1 cellular context compared by ENCODE assay signal in genomic region chr2:105037572-105038382, GRCh38.
TF ChIP-seq lines count a peak whose summit lies in the region.

TSS of gene MRPS9 (plus strand) at chr2:105038069. CDS start at chr2:105038093, 24 bp downstream.

TF ChIP-seq in HepG2, 621 proteins besides CTCF, POLR2A, EP300 and RAD21 (continued from another document and continues in another):
- TF ChIP-seq, protein P1, sequence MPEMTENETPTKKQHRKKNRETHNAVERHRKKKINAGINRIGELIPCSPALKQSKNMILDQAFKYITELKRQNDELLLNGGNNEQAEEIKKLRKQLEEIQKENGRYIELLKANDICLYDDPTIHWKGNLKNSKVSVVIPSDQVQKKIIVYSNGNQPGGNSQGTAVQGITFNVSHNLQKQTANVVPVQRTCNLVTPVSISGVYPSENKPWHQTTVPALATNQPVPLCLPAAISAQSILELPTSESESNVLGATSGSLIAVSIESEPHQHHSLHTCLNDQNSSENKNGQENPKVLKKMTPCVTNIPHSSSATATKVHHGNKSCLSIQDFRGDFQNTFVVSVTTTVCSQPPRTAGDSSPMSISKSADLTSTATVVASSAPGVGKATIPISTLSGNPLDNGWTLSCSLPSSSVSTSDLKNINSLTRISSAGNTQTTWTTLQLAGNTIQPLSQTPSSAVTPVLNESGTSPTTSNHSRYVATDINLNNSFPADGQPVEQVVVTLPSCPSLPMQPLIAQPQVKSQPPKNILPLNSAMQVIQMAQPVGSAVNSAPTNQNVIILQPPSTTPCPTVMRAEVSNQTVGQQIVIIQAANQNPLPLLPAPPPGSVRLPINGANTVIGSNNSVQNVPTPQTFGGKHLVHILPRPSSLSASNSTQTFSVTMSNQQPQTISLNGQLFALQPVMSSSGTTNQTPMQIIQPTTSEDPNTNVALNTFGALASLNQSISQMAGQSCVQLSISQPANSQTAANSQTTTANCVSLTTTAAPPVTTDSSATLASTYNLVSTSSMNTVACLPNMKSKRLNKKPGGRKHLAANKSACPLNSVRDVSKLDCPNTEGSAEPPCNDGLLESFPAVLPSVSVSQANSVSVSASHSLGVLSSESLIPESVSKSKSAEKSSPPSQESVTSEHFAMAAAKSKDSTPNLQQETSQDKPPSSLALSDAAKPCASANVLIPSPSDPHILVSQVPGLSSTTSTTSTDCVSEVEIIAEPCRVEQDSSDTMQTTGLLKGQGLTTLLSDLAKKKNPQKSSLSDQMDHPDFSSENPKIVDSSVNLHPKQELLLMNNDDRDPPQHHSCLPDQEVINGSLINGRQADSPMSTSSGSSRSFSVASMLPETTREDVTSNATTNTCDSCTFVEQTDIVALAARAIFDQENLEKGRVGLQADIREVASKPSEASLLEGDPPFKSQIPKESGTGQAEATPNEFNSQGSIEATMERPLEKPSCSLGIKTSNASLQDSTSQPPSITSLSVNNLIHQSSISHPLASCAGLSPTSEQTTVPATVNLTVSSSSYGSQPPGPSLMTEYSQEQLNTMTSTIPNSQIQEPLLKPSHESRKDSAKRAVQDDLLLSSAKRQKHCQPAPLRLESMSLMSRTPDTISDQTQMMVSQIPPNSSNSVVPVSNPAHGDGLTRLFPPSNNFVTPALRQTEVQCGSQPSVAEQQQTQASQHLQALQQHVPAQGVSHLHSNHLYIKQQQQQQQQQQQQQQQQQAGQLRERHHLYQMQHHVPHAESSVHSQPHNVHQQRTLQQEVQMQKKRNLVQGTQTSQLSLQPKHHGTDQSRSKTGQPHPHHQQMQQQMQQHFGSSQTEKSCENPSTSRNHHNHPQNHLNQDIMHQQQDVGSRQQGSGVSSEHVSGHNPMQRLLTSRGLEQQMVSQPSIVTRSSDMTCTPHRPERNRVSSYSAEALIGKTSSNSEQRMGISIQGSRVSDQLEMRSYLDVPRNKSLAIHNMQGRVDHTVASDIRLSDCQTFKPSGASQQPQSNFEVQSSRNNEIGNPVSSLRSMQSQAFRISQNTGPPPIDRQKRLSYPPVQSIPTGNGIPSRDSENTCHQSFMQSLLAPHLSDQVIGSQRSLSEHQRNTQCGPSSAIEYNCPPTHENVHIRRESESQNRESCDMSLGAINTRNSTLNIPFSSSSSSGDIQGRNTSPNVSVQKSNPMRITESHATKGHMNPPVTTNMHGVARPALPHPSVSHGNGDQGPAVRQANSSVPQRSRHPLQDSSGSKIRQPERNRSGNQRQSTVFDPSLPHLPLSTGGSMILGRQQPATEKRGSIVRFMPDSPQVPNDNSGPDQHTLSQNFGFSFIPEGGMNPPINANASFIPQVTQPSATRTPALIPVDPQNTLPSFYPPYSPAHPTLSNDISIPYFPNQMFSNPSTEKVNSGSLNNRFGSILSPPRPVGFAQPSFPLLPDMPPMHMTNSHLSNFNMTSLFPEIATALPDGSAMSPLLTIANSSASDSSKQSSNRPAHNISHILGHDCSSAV (CRISPR knock-in tag; IDR thresholded peaks at IDR 0.05; ENCODE audit: borderline replicate concordance) = no peak
- TF ChIP-seq HMG20B (CRISPR knock-in tag; conservative IDR thresholded peaks at IDR 0.05) (peak; percentile 60; the same call in 1 of the 2 replicates), ZNF776 (CRISPR knock-in tag; IDR thresholded peaks at IDR 0.05) (peak; percentile 87), ZSCAN5A (CRISPR knock-in tag; IDR thresholded peaks at IDR 0.05; ENCODE audit: borderline replicate concordance) (peak; percentile 67; the same call in 1 of the 2 replicates), U2AF1 (optimal IDR thresholded peaks at IDR 0.05; ENCODE audit: low read depth, low read length) (peak; percentile 79), MED1 (CRISPR knock-in tag; IDR thresholded peaks at IDR 0.05) (peak; percentile 38; the same call in 1 of the 2 replicates), ZNF75D (CRISPR knock-in tag; IDR thresholded peaks at IDR 0.05; ENCODE audit: borderline replicate concordance) (no peak), RFX5 (IDR thresholded peaks at IDR 0.05; ENCODE audit: low read depth, low read length) (no peak; the same call in 1 of the 2 replicates), ASH2L (IDR thresholded peaks at IDR 0.05; ENCODE audit: insufficient read length, low read depth, low read length) (peak; percentile 98), HNF1B (CRISPR knock-in tag; IDR thresholded peaks at IDR 0.05) (peak; percentile 67), SIN3A (IDR thresholded peaks at IDR 0.05; ENCODE audit: borderline replicate concordance, low read depth, low read length) (peak; percentile 81; the same call in 1 of the 2 replicates), PHF5A (CRISPR knock-in tag; IDR thresholded peaks at IDR 0.05; ENCODE audit: low read depth, unreplicated experiment) (no peak), ATF2 (CRISPR knock-in tag; IDR thresholded peaks at IDR 0.05) (peak; percentile 50; the same call in 1 of the 2 replicates), ZNF543 (CRISPR knock-in tag; IDR thresholded peaks at IDR 0.05) (no peak; the same call in 1 of the 2 replicates), HES4 (CRISPR knock-in tag; IDR thresholded peaks at IDR 0.05; ENCODE audit: borderline replicate concordance) (peak; percentile 22; the same call in 1 of the 2 replicates), SYNCRIP (IDR thresholded peaks at IDR 0.05; ENCODE audit: insufficient read depth, low read depth, low read length) (no peak), CBX2 (IDR thresholded peaks at IDR 0.05; ENCODE audit: low read depth, low read length) (no peak), CBX2 (CRISPR knock-in tag; IDR thresholded peaks at IDR 0.05; ENCODE audit: low read depth) (no peak), ZNF749 (CRISPR knock-in tag; IDR thresholded peaks at IDR 0.05; ENCODE audit: borderline replicate concordance) (peak; percentile 67; the same call in 1 of the 2 replicates), MAF1 (CRISPR knock-in tag; IDR thresholded peaks at IDR 0.05; ENCODE audit: borderline replicate concordance) (peak; percentile 48; the same call in 1 of the 2 replicates), JUN (CRISPR knock-in tag; IDR thresholded peaks at IDR 0.05) (0 out of 2 replicates have a peak, but pooled peaks have one; percentile 1), PAF1 (CRISPR knock-in tag; IDR thresholded peaks at IDR 0.05) (no peak), ZNF335 (CRISPR knock-in tag; IDR thresholded peaks at IDR 0.05) (no peak), KDM5B (CRISPR knock-in tag; IDR thresholded peaks at IDR 0.05; ENCODE audit: borderline replicate concordance) (peak; percentile 94), ZMYM2 (CRISPR knock-in tag; IDR thresholded peaks at IDR 0.05) (no peak), ZNF570 (CRISPR knock-in tag; IDR thresholded peaks at IDR 0.05; ENCODE audit: borderline replicate concordance) (no peak), TOE1 (CRISPR knock-in tag; IDR thresholded peaks at IDR 0.05) (no peak), ZNF264 (CRISPR knock-in tag; IDR thresholded peaks at IDR 0.05) (no peak), ZNF788 (CRISPR knock-in tag; IDR thresholded peaks at IDR 0.05; ENCODE audit: borderline replicate concordance) (peak; percentile 7), HIVEP1 (CRISPR knock-in tag; IDR thresholded peaks at IDR 0.05) (peak; percentile 67), ZSCAN20 (CRISPR knock-in tag; IDR thresholded peaks at IDR 0.05; ENCODE audit: borderline replicate concordance) (no peak), ZNF350 (CRISPR knock-in tag; IDR thresholded peaks at IDR 0.05; ENCODE audit: borderline replicate concordance, low read depth) (peak; percentile 91), FIP1L1 (IDR thresholded peaks at IDR 0.05; ENCODE audit: borderline replicate concordance, insufficient read depth, low read depth, low read length) (no peak), ZNF780A (CRISPR knock-in tag; IDR thresholded peaks at IDR 0.05) (no peak), RNF2 (conservative IDR thresholded peaks at IDR 0.05; ENCODE audit: low read depth) (no peak), KLF15 (CRISPR knock-in tag; IDR thresholded peaks at IDR 0.05; ENCODE audit: borderline replicate concordance) (peak; percentile 65; the same call in 1 of the 2 replicates)
- TF ChIP-seq, protein P2, sequence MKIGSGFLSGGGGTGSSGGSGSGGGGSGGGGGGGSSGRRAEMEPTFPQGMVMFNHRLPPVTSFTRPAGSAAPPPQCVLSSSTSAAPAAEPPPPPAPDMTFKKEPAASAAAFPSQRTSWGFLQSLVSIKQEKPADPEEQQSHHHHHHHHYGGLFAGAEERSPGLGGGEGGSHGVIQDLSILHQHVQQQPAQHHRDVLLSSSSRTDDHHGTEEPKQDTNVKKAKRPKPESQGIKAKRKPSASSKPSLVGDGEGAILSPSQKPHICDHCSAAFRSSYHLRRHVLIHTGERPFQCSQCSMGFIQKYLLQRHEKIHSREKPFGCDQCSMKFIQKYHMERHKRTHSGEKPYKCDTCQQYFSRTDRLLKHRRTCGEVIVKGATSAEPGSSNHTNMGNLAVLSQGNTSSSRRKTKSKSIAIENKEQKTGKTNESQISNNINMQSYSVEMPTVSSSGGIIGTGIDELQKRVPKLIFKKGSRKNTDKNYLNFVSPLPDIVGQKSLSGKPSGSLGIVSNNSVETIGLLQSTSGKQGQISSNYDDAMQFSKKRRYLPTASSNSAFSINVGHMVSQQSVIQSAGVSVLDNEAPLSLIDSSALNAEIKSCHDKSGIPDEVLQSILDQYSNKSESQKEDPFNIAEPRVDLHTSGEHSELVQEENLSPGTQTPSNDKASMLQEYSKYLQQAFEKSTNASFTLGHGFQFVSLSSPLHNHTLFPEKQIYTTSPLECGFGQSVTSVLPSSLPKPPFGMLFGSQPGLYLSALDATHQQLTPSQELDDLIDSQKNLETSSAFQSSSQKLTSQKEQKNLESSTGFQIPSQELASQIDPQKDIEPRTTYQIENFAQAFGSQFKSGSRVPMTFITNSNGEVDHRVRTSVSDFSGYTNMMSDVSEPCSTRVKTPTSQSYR (CRISPR knock-in tag; IDR thresholded peaks at IDR 0.05; ENCODE audit: borderline replicate concordance) = no peak
- TF ChIP-seq, protein P3, sequence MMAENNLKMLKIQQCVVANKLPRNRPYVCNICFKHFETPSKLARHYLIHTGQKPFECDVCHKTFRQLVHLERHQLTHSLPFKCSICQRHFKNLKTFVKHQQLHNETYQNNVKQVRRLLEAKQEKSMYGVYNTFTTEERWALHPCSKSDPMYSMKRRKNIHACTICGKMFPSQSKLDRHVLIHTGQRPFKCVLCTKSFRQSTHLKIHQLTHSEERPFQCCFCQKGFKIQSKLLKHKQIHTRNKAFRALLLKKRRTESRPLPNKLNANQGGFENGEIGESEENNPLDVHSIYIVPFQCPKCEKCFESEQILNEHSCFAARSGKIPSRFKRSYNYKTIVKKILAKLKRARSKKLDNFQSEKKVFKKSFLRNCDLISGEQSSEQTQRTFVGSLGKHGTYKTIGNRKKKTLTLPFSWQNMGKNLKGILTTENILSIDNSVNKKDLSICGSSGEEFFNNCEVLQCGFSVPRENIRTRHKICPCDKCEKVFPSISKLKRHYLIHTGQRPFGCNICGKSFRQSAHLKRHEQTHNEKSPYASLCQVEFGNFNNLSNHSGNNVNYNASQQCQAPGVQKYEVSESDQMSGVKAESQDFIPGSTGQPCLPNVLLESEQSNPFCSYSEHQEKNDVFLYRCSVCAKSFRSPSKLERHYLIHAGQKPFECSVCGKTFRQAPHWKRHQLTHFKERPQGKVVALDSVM (CRISPR knock-in tag; IDR thresholded peaks at IDR 0.05) = peak; percentile 44
- TF ChIP-seq, protein P4, sequence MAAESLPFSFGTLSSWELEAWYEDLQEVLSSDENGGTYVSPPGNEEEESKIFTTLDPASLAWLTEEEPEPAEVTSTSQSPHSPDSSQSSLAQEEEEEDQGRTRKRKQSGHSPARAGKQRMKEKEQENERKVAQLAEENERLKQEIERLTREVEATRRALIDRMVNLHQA (CRISPR knock-in tag; IDR thresholded peaks at IDR 0.05) = no peak
- TF ChIP-seq, protein P5, sequence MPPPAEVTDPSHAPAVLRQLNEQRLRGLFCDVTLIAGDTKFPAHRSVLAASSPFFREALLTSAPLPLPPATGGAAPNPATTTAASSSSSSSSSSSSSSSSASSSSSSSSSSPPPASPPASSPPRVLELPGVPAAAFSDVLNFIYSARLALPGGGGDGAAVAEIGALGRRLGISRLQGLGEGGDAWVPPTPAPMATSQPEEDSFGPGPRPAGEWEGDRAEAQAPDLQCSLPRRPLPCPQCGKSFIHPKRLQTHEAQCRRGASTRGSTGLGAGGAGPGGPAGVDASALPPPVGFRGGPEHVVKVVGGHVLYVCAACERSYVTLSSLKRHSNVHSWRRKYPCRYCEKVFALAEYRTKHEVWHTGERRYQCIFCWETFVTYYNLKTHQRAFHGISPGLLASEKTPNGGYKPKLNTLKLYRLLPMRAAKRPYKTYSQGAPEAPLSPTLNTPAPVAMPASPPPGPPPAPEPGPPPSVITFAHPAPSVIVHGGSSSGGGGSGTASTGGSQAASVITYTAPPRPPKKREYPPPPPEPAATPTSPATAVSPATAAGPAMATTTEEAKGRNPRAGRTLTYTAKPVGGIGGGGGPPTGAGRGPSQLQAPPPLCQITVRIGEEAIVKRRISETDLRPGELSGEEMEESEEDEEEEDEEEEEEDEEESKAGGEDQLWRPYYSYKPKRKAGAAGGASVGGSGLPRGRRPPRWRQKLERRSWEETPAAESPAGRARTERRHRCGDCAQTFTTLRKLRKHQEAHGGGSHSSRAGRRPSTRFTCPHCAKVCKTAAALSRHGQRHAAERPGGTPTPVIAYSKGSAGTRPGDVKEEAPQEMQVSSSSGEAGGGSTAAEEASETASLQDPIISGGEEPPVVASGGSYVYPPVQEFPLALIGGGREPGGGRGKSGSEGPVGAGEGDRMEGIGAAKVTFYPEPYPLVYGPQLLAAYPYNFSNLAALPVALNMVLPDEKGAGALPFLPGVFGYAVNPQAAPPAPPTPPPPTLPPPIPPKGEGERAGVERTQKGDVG (CRISPR knock-in tag; IDR thresholded peaks at IDR 0.05; ENCODE audit: borderline replicate concordance) = peak; percentile 82; the same call in 1 of the 2 replicates
